23 cellular contexts compared by ENCODE assay signal in genomic region chr14:33052899-33053400, GRCh38.
DNase-seq lines count a peak whose midpoint lies in the region; ATAC-seq and TF ChIP-seq lines count a peak whose summit lies in the region.
"Had no signal": no experiment of that assay in that cellular context is flagged by ENCODE, and none has a peak within 500 bp of the region (broad histone marks: within the 10 kb centered on the region; RNA-seq: fewer than 3 reads in every experiment).

No MANE protein-coding gene starts in this region.

- no peak for TF ChIP-seq CTCF in WERI-Rb-1 (IDR thresholded peaks at IDR 0.05; ENCODE audit: low read depth, low read length)
- TF ChIP-seq CTCF in left ventricle myocardium inferior (IDR thresholded peaks at IDR 0.05; ENCODE audit: borderline replicate concordance), result no peak

- H3K27ac ChIP-seq in WERI-Rb-1 (peak overlapping the region; percentile 50), left ventricle myocardium inferior (replicated peaks) (no peak overlapping the region)
- H3K27ac ChIP-seq in naive thymus-derived CD4-positive, alpha-beta T cell (ENCODE audit: low read depth, low read length), result no peak overlapping the region
- H3K27ac ChIP-seq: coronary artery, HL-60, neutrophil, SJSA1, uterus had no signal

- no peak overlapping the region for H3K4me3 Mint-ChIP-seq in naive thymus-derived CD4-positive, alpha-beta T cell
- H3K4me3 Mint-ChIP-seq: CD4-positive, CD25-positive, alpha-beta regulatory T cell; stimulated activated effector memory CD8-positive, alpha-beta T cell treated with anti-CD3 and anti-CD28 coated beads, Interleukin-12 subunit alpha, Interleukin-12 subunit beta, amount 100 ng/mL, for 72 hours had no signal

- H3K36me3 Mint-ChIP-seq in naive thymus-derived CD4-positive, alpha-beta T cell, result no peaks in the 10 kb centered on the region
- H3K36me3 Mint-ChIP-seq: CD4-positive, CD25-positive, alpha-beta regulatory T cell; stimulated activated effector memory CD8-positive, alpha-beta T cell treated with anti-CD3 and anti-CD28 coated beads, Interleukin-12 subunit alpha, Interleukin-12 subunit beta, amount 100 ng/mL, for 72 hours had no signal

- no peak for ATAC-seq in HG02798 (IDR thresholded peaks at IDR 0.05; ENCODE audit: poor library complexity, unreplicated experiment)
- no peak for ATAC-seq in naive thymus-derived CD4-positive, alpha-beta T cell
- ATAC-seq: HepG2; stimulated activated effector memory CD8-positive, alpha-beta T cell treated with anti-CD3 and anti-CD28 coated beads, Interleukin-12 subunit alpha, Interleukin-12 subunit beta, amount 100 ng/mL, for 72 hours had no signal

- H3K27me3 ChIP-seq in WERI-Rb-1 (ENCODE audit: insufficient read depth, low read depth, severe bottlenecking), result no peaks in the 10 kb centered on the region
- H3K27me3 ChIP-seq in left ventricle myocardium inferior (ENCODE audit: low read depth), result no peaks in the 10 kb centered on the region
- no peaks in the 10 kb centered on the region for H3K27me3 ChIP-seq in naive thymus-derived CD4-positive, alpha-beta T cell (ENCODE audit: control insufficient read depth in 2 of 2, insufficient read depth in 2 of 2, low read length in 2 of 2)
- H3K27me3 ChIP-seq: neutrophil, SJSA1, uterus had no signal

- DNase-seq in DMS53 treated with DMSO at 0.1 percent for 48 hours (lab: John Stamatoyannopoulos, UW; ENCODE audit: unreplicated experiment), result peak; percentile 50
- peak; percentile 87 for DNase-seq in NCI-H146 (lab: John Stamatoyannopoulos, UW)
- DNase-seq in NCI-H345 (lab: John Stamatoyannopoulos, UW), result peak; percentile 76
- DNase-seq in WERI-Rb-1, result peak; percentile 16
- no peak for DNase-seq in activated CD4-positive, alpha-beta T cell treated with anti-CD3 and anti-CD28 coated beads, Interleukin-2, amount 50 U/mL, for 1 hour
- no peak for DNase-seq in left ventricle myocardium inferior
- no peak for DNase-seq in naive thymus-derived CD4-positive, alpha-beta T cell
- DNase-seq: activated CD4-positive, alpha-beta T cell treated with anti-CD3 and anti-CD28 coated beads for 4 hours; activated naive CD4-positive, alpha-beta T cell treated with anti-CD3 and anti-CD28 coated beads, Interleukin-2, amount 50 U/mL, for 16 hours; CD4-positive, CD25-positive, alpha-beta regulatory T cell; GOT3; mammary epithelial cell; NK-92 treated with Interleukin-12 subunit alpha and Interleukin-12 subunit beta, amount 100 ng/mL, for 24 hours; stimulated activated CD4-positive, alpha-beta T cell treated with anti-CD3 and anti-CD28 coated beads, Interleukin-1b, Interleukin-23, amount 100 ng/mL, for 48 hours; T-helper 1 cell; uterus had no signal

- no peak overlapping the region for H3K27ac Mint-ChIP-seq in naive thymus-derived CD4-positive, alpha-beta T cell
- H3K27ac Mint-ChIP-seq: CD4-positive, CD25-positive, alpha-beta regulatory T cell; stimulated activated effector memory CD8-positive, alpha-beta T cell treated with anti-CD3 and anti-CD28 coated beads, Interleukin-12 subunit alpha, Interleukin-12 subunit beta, amount 100 ng/mL, for 72 hours had no signal

- H3K36me3 ChIP-seq in WERI-Rb-1 (no peaks in the 10 kb centered on the region), left ventricle myocardium inferior (no peaks in the 10 kb centered on the region)
- H3K36me3 ChIP-seq in naive thymus-derived CD4-positive, alpha-beta T cell (ENCODE audit: control insufficient read depth in 2 of 3, insufficient read depth in 3 of 3, low read length in 3 of 3), result no peaks in the 10 kb centered on the region
- H3K36me3 ChIP-seq: neutrophil, SJSA1, uterus had no signal

- H3K4me3 ChIP-seq in WERI-Rb-1 (ENCODE audit: low read depth, low read length), result no peak overlapping the region
- no peak overlapping the region for H3K4me3 ChIP-seq in left ventricle myocardium inferior
- no peak overlapping the region for H3K4me3 ChIP-seq in naive thymus-derived CD4-positive, alpha-beta T cell (ENCODE audit: low read length)
- H3K4me3 ChIP-seq: coronary artery, SJSA1, uterus had no signal

- intact Hi-C loops in left ventricle myocardium inferior (cut with micrococcal nuclease), result no loop called here
- intact Hi-C loops in naive thymus-derived CD4-positive, alpha-beta T cell (cut with micrococcal nuclease), result no loop called here

- peaks cover 0 to 10% (median 3%) of the 10 kb centered on the region in 11 donors for H3K9me3 Mint-ChIP-seq in naive thymus-derived CD4-positive, alpha-beta T cell

- no peaks in the 10 kb centered on the region for H3K4me1 Mint-ChIP-seq in naive thymus-derived CD4-positive, alpha-beta T cell
- H3K4me1 Mint-ChIP-seq: CD4-positive, CD25-positive, alpha-beta regulatory T cell; stimulated activated effector memory CD8-positive, alpha-beta T cell treated with anti-CD3 and anti-CD28 coated beads, Interleukin-12 subunit alpha, Interleukin-12 subunit beta, amount 100 ng/mL, for 72 hours had no signal

- no peaks in the 10 kb centered on the region for H3K4me1 ChIP-seq in left ventricle myocardium inferior
- H3K4me1 ChIP-seq in naive thymus-derived CD4-positive, alpha-beta T cell (ENCODE audit: control insufficient read depth in 2 of 2, insufficient read depth in 2 of 2, low read length in 2 of 2), result no peaks in the 10 kb centered on the region
- H3K4me1 ChIP-seq: SJSA1, uterus had no signal

- peaks cover 0 to 4% (median 0%) of the 10 kb centered on the region in 5 donors for H3K27me3 Mint-ChIP-seq in naive thymus-derived CD4-positive, alpha-beta T cell

- POLR2A ChIA-PET in naive thymus-derived CD4-positive, alpha-beta T cell (lab: Charles Lee), result no interaction called here

- CTCF ChIA-PET in naive thymus-derived CD4-positive, alpha-beta T cell (lab: Charles Lee), result no interaction called here

- H3K9me3 ChIP-seq in WERI-Rb-1 (ENCODE audit: severe bottlenecking) (no peaks in the 10 kb centered on the region), left ventricle myocardium inferior (replicated peaks) (no peaks in the 10 kb centered on the region)
- no peaks in the 10 kb centered on the region for H3K9me3 ChIP-seq in naive thymus-derived CD4-positive, alpha-beta T cell (ENCODE audit: control insufficient read depth in 2 of 3, low read length in 3 of 3)
- H3K9me3 ChIP-seq: neutrophil, SJSA1, uterus had no signal

Comparison
In these comparisons a context has a peak if more than half of its experiments do, and no peak if none do; other contexts are left out.
1. DNase-seq: peak in DMS53 treated with DMSO at 0.1 percent for 48 hours (single experiment), NCI-H146 (single experiment), NCI-H345 (single experiment) and WERI-Rb-1 (single experiment); none in activated CD4-positive, alpha-beta T cell treated with anti-CD3 and anti-CD28 coated beads, Interleukin-2, amount 50 U/mL, for 1 hour (single experiment), left ventricle myocardium inferior (single experiment) and naive thymus-derived CD4-positive, alpha-beta T cell (0 of 9).